Comparison of ENCODE assay signal across 6 cellular contexts in genomic region chr1:79775402-79775801, GRCh38.
"Had no signal": no experiment of that assay in that cellular context is flagged by ENCODE, and none has a peak within 500 bp of the region (broad histone marks: within the 10 kb centered on the region; RNA-seq: fewer than 3 reads in every experiment).

No MANE protein-coding gene starts in this region.

- FAIRE-seq: HTR-8/SVneo, K562 had no signal

- H3K4me3 ChIP-seq: K562 had no signal

- DNase-seq: IMR-90, KBM-7, KG1 had no signal

- ATAC-seq: K562 had no signal

- H3K27ac ChIP-seq: HL-60 had no signal
